ENCODE assay signal across 21 cellular contexts in genomic region chr7:132939495-132939894, GRCh38.
"Had no signal": no experiment of that assay in that cellular context is flagged by ENCODE, and none has a peak within 500 bp of the region (broad histone marks: within the 10 kb centered on the region; RNA-seq: fewer than 3 reads in every experiment).

No MANE protein-coding gene starts in this region.

- H3K4me3 ChIP-seq: adrenal gland, SK-N-MC had no signal

- H3K4me3 Mint-ChIP-seq: activated CD8-positive, alpha-beta T cell treated with anti-CD3 and anti-CD28 coated beads for 36 hours; activated naive CD8-positive, alpha-beta T cell treated with anti-CD3 and anti-CD28 coated beads, Interleukin-2, amount 10 ng/mL, durations not matched to agents 7 days and 5 days; T-cell had no signal

- H3K9me3 Mint-ChIP-seq: activated CD8-positive, alpha-beta T cell treated with anti-CD3 and anti-CD28 coated beads for 36 hours had no signal

- ATAC-seq: activated CD8-positive, alpha-beta T cell treated with anti-CD3 and anti-CD28 coated beads for 36 hours; Panc1; Right ventricle myocardium inferior; T-cell had no signal

- H3K27ac Mint-ChIP-seq: activated CD8-positive, alpha-beta T cell treated with anti-CD3 and anti-CD28 coated beads for 36 hours; activated naive CD8-positive, alpha-beta T cell treated with anti-CD3 and anti-CD28 coated beads, Interleukin-2, amount 10 ng/mL, durations not matched to agents 7 days and 5 days; T-cell had no signal

- H3K27me3 Mint-ChIP-seq: activated CD8-positive, alpha-beta T cell treated with anti-CD3 and anti-CD28 coated beads for 36 hours; activated naive CD8-positive, alpha-beta T cell treated with anti-CD3 and anti-CD28 coated beads, Interleukin-2, amount 10 ng/mL, durations not matched to agents 7 days and 5 days; T-cell had no signal

- DNase-seq: activated CD4-positive, alpha-beta T cell treated with anti-CD3 and anti-CD28 coated beads, Interleukin-2, amount 50 U/mL, for 1 hour; activated CD4-positive, CD25-positive, alpha-beta regulatory T cell; activated CD8-positive, alpha-beta memory T cell treated with anti-CD3 and anti-CD28 coated beads, Interleukin-2, amount 50 U/mL, for 48 hours; activated CD8-positive, alpha-beta T cell treated with anti-CD3 and anti-CD28 coated beads for 36 hours; activated naive CD4-positive, alpha-beta T cell treated with anti-CD3 and anti-CD28 coated beads, Interleukin-2, amount 50 U/mL, for 16 hours; activated naive CD8-positive, alpha-beta T cell treated with anti-CD3 and anti-CD28 coated beads, Interleukin-2, amount 10 ng/mL, durations not matched to agents 7 days and 5 days; activated T-cell treated with anti-CD3 and anti-CD28 coated beads, Interleukin-2, amount 50 U/mL, for 1 hour; adrenal gland; anterior cingulate cortex; cerebellar nuclear complex; MM.1S; NCI-H146; NCI-H1930; NCI-H526; RPMI8226; T-cell; T-helper 2 cell; T1000 had no signal
